In the genomic region with DNA sequence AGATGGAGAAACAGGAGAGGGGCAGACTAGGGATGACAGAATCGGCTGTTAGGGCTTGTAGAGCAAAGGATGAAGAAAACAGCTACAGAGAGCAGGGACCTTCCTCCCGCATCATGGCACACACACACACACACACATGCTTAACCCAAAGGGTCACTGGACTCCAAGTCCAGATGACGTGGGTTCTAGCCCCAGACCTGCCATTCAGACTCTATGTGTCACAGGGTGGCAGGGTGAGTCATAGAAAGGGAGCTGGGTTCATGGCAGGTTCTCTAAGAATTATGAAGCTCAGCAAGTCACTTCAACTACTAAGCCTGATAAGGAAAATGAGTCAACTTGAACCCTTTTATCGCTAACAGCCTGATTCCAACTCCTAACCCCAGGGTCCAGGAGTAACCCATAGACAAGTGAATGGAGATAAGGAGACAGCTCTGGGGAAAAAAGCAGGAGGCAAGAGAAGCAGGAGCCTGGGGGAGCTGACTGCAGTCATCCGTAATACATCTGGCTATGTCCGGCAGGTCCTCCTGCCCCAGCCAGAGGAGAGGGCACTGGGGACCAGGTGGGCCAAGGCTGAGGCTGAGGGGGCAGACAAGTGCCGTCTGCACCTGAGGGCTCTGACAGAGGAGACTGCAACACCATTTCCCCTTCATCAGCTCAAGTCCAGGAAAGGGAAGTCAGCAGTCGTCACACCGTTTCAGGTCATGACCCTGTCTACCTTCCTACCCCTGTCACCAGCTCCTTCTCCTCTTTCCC, we compare ENCODE assay signal across 8 cellular contexts. TPM values are rescaled to one million over a fixed set of nuclear protein-coding genes. Genes with fewer than 3 reads are reported as not detected.
A peak's percentile ranks its signal among the peaks of the same experiment; 100 is the strongest.
DNase-seq lines count a peak whose midpoint lies in the region; ATAC-seq and TF ChIP-seq lines count a peak whose summit lies in the region.

No MANE protein-coding gene starts in this region.

- no peaks in the 10 kb centered on the region for H3K9me3 ChIP-seq in left ventricle myocardium inferior (replicated peaks)

- H3K27ac Mint-ChIP-seq in activated T-helper 17 cell treated with anti-CD3 and anti-CD28 coated beads, Interleukin-2, amount 50 U/mL, for 72 hours = peak overlapping the region; percentile 83
- H3K27ac Mint-ChIP-seq in stimulated activated naive CD8-positive, alpha-beta T cell treated with anti-CD3 and anti-CD28 coated beads, Interleukin-15, Interleukin-2, amounts not matched to agents 100 ng/mL and 50 ng/mL, for 24 hours = peak overlapping the region; percentile 38

- ATAC-seq in activated T-helper 17 cell treated with anti-CD3 and anti-CD28 coated beads, Interleukin-2, amount 50 U/mL, for 72 hours (replicated peaks) = peak; percentile 83
- ATAC-seq in GM21825 (IDR thresholded peaks at IDR 0.05; ENCODE audit: unreplicated experiment) = no peak

- peaks cover 67% of the 10 kb centered on the region for H3K4me1 ChIP-seq in left ventricle myocardium inferior

- no peaks in the 10 kb centered on the region for H3K27me3 Mint-ChIP-seq in activated T-helper 17 cell treated with anti-CD3 and anti-CD28 coated beads, Interleukin-2, amount 50 U/mL, for 72 hours
- no peaks in the 10 kb centered on the region for H3K27me3 Mint-ChIP-seq in stimulated activated naive CD8-positive, alpha-beta T cell treated with anti-CD3 and anti-CD28 coated beads, Interleukin-15, Interleukin-2, amounts not matched to agents 100 ng/mL and 50 ng/mL, for 24 hours

- H3K27me3 ChIP-seq in left ventricle myocardium inferior (ENCODE audit: low read depth) = no peaks in the 10 kb centered on the region

- H3K4me3 ChIP-seq in left ventricle myocardium inferior = no peak overlapping the region

- H3K27ac ChIP-seq in left ventricle myocardium inferior (replicated peaks) = peak overlapping the region; percentile 77

- peak overlapping the region; percentile 75 for H3K4me3 Mint-ChIP-seq in activated T-helper 17 cell treated with anti-CD3 and anti-CD28 coated beads, Interleukin-2, amount 50 U/mL, for 72 hours
- no peak overlapping the region for H3K4me3 Mint-ChIP-seq in stimulated activated naive CD8-positive, alpha-beta T cell treated with anti-CD3 and anti-CD28 coated beads, Interleukin-15, Interleukin-2, amounts not matched to agents 100 ng/mL and 50 ng/mL, for 24 hours

- intact Hi-C loops in left ventricle myocardium inferior (cut with micrococcal nuclease) = no loop called here

- no peaks in the 10 kb centered on the region for H3K36me3 Mint-ChIP-seq in activated T-helper 17 cell treated with anti-CD3 and anti-CD28 coated beads, Interleukin-2, amount 50 U/mL, for 72 hours (ENCODE audit: low read depth)
- no peaks in the 10 kb centered on the region for H3K36me3 Mint-ChIP-seq in stimulated activated naive CD8-positive, alpha-beta T cell treated with anti-CD3 and anti-CD28 coated beads, Interleukin-15, Interleukin-2, amounts not matched to agents 100 ng/mL and 50 ng/mL, for 24 hours (ENCODE audit: low read depth)

- peaks cover 32% of the 10 kb centered on the region for H3K4me1 Mint-ChIP-seq in activated T-helper 17 cell treated with anti-CD3 and anti-CD28 coated beads, Interleukin-2, amount 50 U/mL, for 72 hours
- peaks cover 46% of the 10 kb centered on the region for H3K4me1 Mint-ChIP-seq in stimulated activated naive CD8-positive, alpha-beta T cell treated with anti-CD3 and anti-CD28 coated beads, Interleukin-15, Interleukin-2, amounts not matched to agents 100 ng/mL and 50 ng/mL, for 24 hours (ENCODE audit: low read depth)

- DNase-seq in stimulated activated CD4-positive, alpha-beta T cell treated with anti-CD3 and anti-CD28 coated beads, Interleukin-1b, Interleukin-23, amount 100 ng/mL, for 48 hours = peak; percentile 74
- DNase-seq in stimulated activated CD4-positive, alpha-beta T cell treated with anti-CD3 and anti-CD28 coated beads, Interleukin-12 subunit alpha, Interleukin-12 subunit beta, amount 100 ng/mL, for 4 hours = no peak
- DNase-seq in left ventricle myocardium inferior (no peak), NCI-H2196 treated with DMSO at 0.1 percent for 48 hours (lab: John Stamatoyannopoulos, UW; ENCODE audit: unreplicated experiment) (no peak), NCI-H345 treated with DMSO at 0.1 percent for 48 hours (lab: John Stamatoyannopoulos, UW; ENCODE audit: unreplicated experiment) (no peak)

- no peaks in the 10 kb centered on the region for H3K9me3 Mint-ChIP-seq in activated T-helper 17 cell treated with anti-CD3 and anti-CD28 coated beads, Interleukin-2, amount 50 U/mL, for 72 hours
- no peaks in the 10 kb centered on the region for H3K9me3 Mint-ChIP-seq in stimulated activated naive CD8-positive, alpha-beta T cell treated with anti-CD3 and anti-CD28 coated beads, Interleukin-15, Interleukin-2, amounts not matched to agents 100 ng/mL and 50 ng/mL, for 24 hours

- TF ChIP-seq CTCF in left ventricle myocardium inferior (IDR thresholded peaks at IDR 0.05; ENCODE audit: borderline replicate concordance) = no peak

- H3K36me3 ChIP-seq in left ventricle myocardium inferior = no peaks in the 10 kb centered on the region

RNA-seq across cellular contexts. Expression of gene TNFRSF1A, which starts 3.6 kb away (rescaled TPM):
- total RNA-seq in activated T-helper 17 cell treated with anti-CD3 and anti-CD28 coated beads, Interleukin-2, amount 50 U/mL, for 72 hours = 10 to 100 TPM; 42.1 to 74.1 TPM
- total RNA-seq in left ventricle myocardium inferior = 45.6 TPM

RNA-seq across cellular contexts. Expression of gene SCNN1A, which starts 29.9 kb away (rescaled TPM):
- total RNA-seq in activated T-helper 17 cell treated with anti-CD3 and anti-CD28 coated beads, Interleukin-2, amount 50 U/mL, for 72 hours = 1 to 10 TPM in 1 of 2 donors, not detected in 1; 1.6 TPM
- total RNA-seq in left ventricle myocardium inferior = 0.22 TPM

RNA-seq across cellular contexts. Expression of gene PLEKHG6, which starts 35.0 kb away (rescaled TPM):
- not detected for total RNA-seq in activated T-helper 17 cell treated with anti-CD3 and anti-CD28 coated beads, Interleukin-2, amount 50 U/mL, for 72 hours
- total RNA-seq in left ventricle myocardium inferior = 0.08 TPM

RNA-seq across cellular contexts. Expression of gene LTBR, which starts 38.5 kb away (rescaled TPM):
- total RNA-seq in activated T-helper 17 cell treated with anti-CD3 and anti-CD28 coated beads, Interleukin-2, amount 50 U/mL, for 72 hours = under 1 TPM; 0.56 to 0.61 TPM
- 23.5 TPM for total RNA-seq in left ventricle myocardium inferior
